ENCODE assay signal across 9 cellular contexts in the genomic region with DNA sequence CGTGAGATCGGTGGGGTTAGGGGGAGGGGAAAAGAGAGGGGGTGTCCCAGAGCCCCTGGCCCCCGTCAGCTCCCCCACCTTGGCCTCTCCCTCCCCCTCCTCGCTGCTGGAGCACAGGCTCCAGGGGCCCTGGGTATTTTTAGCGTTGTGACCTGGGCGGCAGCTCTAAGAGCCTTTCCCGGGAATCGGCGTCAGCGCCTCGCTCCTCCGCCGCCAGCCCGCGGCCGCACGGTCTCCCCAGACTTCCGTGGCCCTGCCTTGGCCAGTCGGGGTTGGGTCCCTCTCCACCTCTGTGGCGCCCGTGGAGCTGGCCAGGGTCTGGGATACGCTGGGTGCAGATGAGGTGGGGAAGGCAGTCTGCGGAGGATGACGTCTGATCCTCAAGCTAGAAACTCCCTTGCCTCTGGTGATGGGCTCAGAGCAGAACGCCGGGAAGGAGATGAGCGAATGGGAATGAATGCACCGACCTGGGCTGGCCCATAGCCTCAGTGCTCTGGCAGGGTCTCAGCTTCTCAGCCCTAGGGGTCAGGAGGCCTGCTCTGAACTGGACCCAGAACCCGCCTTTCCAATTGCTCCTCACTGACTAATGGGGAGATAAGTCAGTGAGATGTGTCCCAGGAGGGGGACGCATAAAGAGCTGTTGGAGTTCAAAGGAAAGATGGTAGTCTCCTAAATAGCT. TPM values are rescaled to one million over a fixed set of nuclear protein-coding genes. Genes with fewer than 3 reads are reported as not detected.
DNase-seq lines count a peak whose midpoint lies in the region; ATAC-seq, FAIRE-seq and TF ChIP-seq lines count a peak whose summit lies in the region.
"Had no signal": no experiment of that assay in that cellular context is flagged by ENCODE, and none has a peak within 500 bp of the region (broad histone marks: within the 10 kb centered on the region; RNA-seq: fewer than 3 reads in every experiment).

No MANE protein-coding gene starts in this region.

- no peak for FAIRE-seq in small intestine (lab: Jason Lieb, UNC)

- WGBS in small intestine, 3 donors: 10 to 20% (median 16%) methylated on average over 28 to 30 of the region's 30 CpGs

- CTCF ChIA-PET in Calu3 (lab: Charles Lee): interaction anchor here (0.6 to 3.0 kb wide), 11 partner anchors 9 to 1718 kb away, joined by 3 to 14 read pairs (median 5); a partner anchor contains a TSS

- H3K36me3 ChIP-seq in small intestine (ENCODE audit: control insufficient read depth in 2 of 2, insufficient read depth in 2 of 2, low read length in 2 of 2): peaks cover 0 to 2% of the 10 kb centered on the region in 2 donors

- no peaks in the 10 kb centered on the region for H3K9me3 ChIP-seq in small intestine (ENCODE audit: control insufficient read depth, low read depth)

- peak overlapping the region; percentile 68 to 94 for H3K27ac ChIP-seq in small intestine (ENCODE audit: low read depth in 1 of 2, low read length in 1 of 2)

- H3K4me1 Mint-ChIP-seq in Calu3 (ENCODE audit: low read depth, unreplicated experiment): peaks cover 30% of the 10 kb centered on the region

- peak overlapping the region; percentile 57 for H3K27ac Mint-ChIP-seq in Calu3 (ENCODE audit: unreplicated experiment)

- H3K36me3 Mint-ChIP-seq in Calu3 (ENCODE audit: insufficient read depth, unreplicated experiment): peaks cover 29% of the 10 kb centered on the region

- peaks cover 2 to 7% of the 10 kb centered on the region in 2 donors for H3K4me1 ChIP-seq in small intestine (ENCODE audit: control insufficient read depth in 2 of 2, insufficient read depth in 1 of 2, low read depth in 1 of 2, low read length in 1 of 2)

- H3K9me3 Mint-ChIP-seq in Calu3 (ENCODE audit: low read depth, unreplicated experiment): no peaks in the 10 kb centered on the region

- H3K4me3 ChIP-seq in small intestine (ENCODE audit: low read depth in 1 of 2, low read length in 2 of 2): peak overlapping the region; percentile 79 to 86

- H3K27me3 Mint-ChIP-seq in Calu3 (ENCODE audit: unreplicated experiment): no peaks in the 10 kb centered on the region

- ATAC-seq in HG02981 (IDR thresholded peaks at IDR 0.05; ENCODE audit: unreplicated experiment): no peak

- no TSS peak for BruUV-seq in Calu3 (replicated peaks; lab: Mats Ljungman, UMichigan)

- intact Hi-C loops in Calu3 (cut with micrococcal nuclease; ENCODE audit: unreplicated experiment): no loop called here

- TF ChIP-seq CTCF in Calu3 (IDR thresholded peaks at IDR 0.05; ENCODE audit: unreplicated experiment): no peak

- no peaks in the 10 kb centered on the region for H3K27me3 ChIP-seq in small intestine (ENCODE audit: control insufficient read depth in 2 of 2, insufficient read depth in 2 of 2, low read length in 2 of 2)

- H3K4me3 Mint-ChIP-seq in Calu3 (ENCODE audit: low read depth, unreplicated experiment): peak overlapping the region; percentile 86

- DNase-seq in Calu3 (peak; percentile 44), NCI-H345 (lab: John Stamatoyannopoulos, UW) (peak; percentile 53), cerebellum (ENCODE audit: low spot score) (peak; percentile 74), kidney glomerular epithelial cell (lab: John Stamatoyannopoulos, UW) (peak; percentile 12), small intestine (peak; percentile 42), NCI-H446 (lab: John Stamatoyannopoulos, UW) (no peak)
- no peak for DNase-seq in NK-92 treated with Interleukin-12 subunit alpha and Interleukin-12 subunit beta, amount 100 ng/mL, for 24 hours (lab: John Stamatoyannopoulos, UW)

RNA-seq across cellular contexts. Expression of a gene that starts 0.9 kb away (rescaled TPM):
- total RNA-seq in Calu3 (2022) (105 and 113 TPM in 2 replicates), cerebellum (11.4 TPM)
- polyA plus RNA-seq in small intestine: 100 to 1,000 TPM in 2 of 3 donors, 10 to 100 TPM in 1; 98.6 to 114 (median 104) TPM

RNA-seq across cellular contexts. Expression of a gene that starts 8.7 kb away (rescaled TPM):
- total RNA-seq in Calu3 (2022): 192 and 193 TPM in 2 replicates
- total RNA-seq in cerebellum: 24.0 TPM
- polyA plus RNA-seq in small intestine: 10 to 100 TPM; 49.7 to 85.2 (median 51.0) TPM

RNA-seq across cellular contexts. Expression of a gene that starts 29.1 kb away (rescaled TPM):
- total RNA-seq in Calu3 (2022) (0.52 and 0.88 TPM in 2 replicates), cerebellum (not detected)
- polyA plus RNA-seq in small intestine: under 1 TPM in 1 of 3 donors, not detected in 2; 0.19 TPM
- total RNA-seq: LHCN-M2 had no signal

RNA-seq across cellular contexts. Expression of a gene that starts 44.2 kb away (rescaled TPM):
- total RNA-seq in Calu3 (2022) (42.1 and 45.5 TPM in 2 replicates), cerebellum (26.8 TPM)
- polyA plus RNA-seq in small intestine: 10 to 100 TPM; 13.6 to 31.4 (median 22.4) TPM

RNA-seq across cellular contexts. Expression of a gene that starts 59.0 kb away (rescaled TPM):
- total RNA-seq in Calu3 (2022): 238 and 256 TPM in 2 replicates
- 1.6 TPM for total RNA-seq in cerebellum
- 10 to 100 TPM; 14.3 to 31.5 (median 15.4) TPM for polyA plus RNA-seq in small intestine

Comparison
In these comparisons a context has a peak if more than half of its experiments do, and no peak if none do; other contexts are left out.
1. DNase-seq: peak in Calu3 (single experiment), NCI-H345 (single experiment), cerebellum (single experiment), kidney glomerular epithelial cell (single experiment) and small intestine (single experiment); none in NCI-H446 (0 of 2) and NK-92 treated with Interleukin-12 subunit alpha and Interleukin-12 subunit beta, amount 100 ng/mL, for 24 hours (single experiment).